Comparison of ENCODE assay signal across 8 cellular contexts in the genomic region with DNA sequence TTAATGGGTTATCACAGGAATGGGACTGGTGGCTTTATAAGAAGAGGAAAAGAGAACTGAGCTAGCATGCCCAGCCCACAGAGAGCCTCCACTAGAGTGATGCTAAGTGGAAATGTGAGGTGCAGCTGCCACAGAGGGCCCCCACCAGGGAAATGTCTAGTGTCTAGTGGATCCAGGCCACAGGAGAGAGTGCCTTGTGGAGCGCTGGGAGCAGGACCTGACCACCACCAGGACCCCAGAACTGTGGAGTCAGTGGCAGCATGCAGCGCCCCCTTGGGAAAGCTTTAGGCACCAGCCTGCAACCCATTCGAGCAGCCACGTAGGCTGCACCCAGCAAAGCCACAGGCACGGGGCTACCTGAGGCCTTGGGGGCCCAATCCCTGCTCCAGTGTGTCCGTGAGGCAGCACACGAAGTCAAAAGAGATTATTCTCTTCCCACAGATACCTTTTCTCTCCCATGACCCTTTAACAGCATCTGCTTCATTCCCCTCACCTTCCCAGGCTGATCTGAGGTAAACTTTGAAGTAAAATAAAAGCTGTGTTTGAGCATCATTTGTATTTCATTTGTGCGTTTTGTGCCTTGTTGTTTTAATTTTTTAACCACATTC. TPM values are rescaled to one million over a fixed set of nuclear protein-coding genes. Genes with fewer than 3 reads are reported as not detected.
DNase-seq lines count a peak whose midpoint lies in the region; ATAC-seq and TF ChIP-seq lines count a peak whose summit lies in the region.
"Had no signal": no experiment of that assay in that cellular context is flagged by ENCODE, and none has a peak within 500 bp of the region (broad histone marks: within the 10 kb centered on the region; RNA-seq: fewer than 3 reads in every experiment).

No MANE protein-coding gene starts in this region.

- CTCF ChIA-PET in WTC11 (lab: Charles Lee): interaction anchor here (0.6 to 2.5 kb wide), 21 partner anchors 8 to 237 kb away, joined by 3 to 21 read pairs (median 5); partner anchors contain the start of genes ABCF1 and MRPS18B
- CTCF ChIA-PET in HEK293T (lab: Yijun Ruan, JAX): interaction anchor here (0.8 to 1.5 kb wide), 3 partner anchors 10 to 50 kb away, joined by 3 to 6 read pairs (median 3); no protein-coding TSS in a partner anchor

- peak; percentile 38 for ATAC-seq in WTC11

- POLR2A ChIA-PET in WTC11 (lab: Charles Lee): interaction anchor here (0.6 kb wide), 3 partner anchors 27 to 251 kb away, joined by 3 to 5 read pairs (median 3); partner anchors contain the start of gene IER3
- POLR2A ChIA-PET in HEK293T (lab: Yijun Ruan, JAX): interaction anchor here (0.6 to 1.2 kb wide), 2 partner anchors 8 to 177 kb away, joined by 3 read pairs; no protein-coding TSS in a partner anchor

- H3K9me3 Mint-ChIP-seq in WTC11 (no peaks in the 10 kb centered on the region), endothelial cell (ENCODE audit: unreplicated experiment) (no peaks in the 10 kb centered on the region)

- TF ChIP-seq CTCF in WTC11 (IDR thresholded peaks at IDR 0.05) (peak; percentile 39; the same call in 1 of the 2 replicates), endothelial cell (IDR thresholded peaks at IDR 0.05; ENCODE audit: unreplicated experiment) (peak; percentile 12)

- H3K36me3 Mint-ChIP-seq in WTC11 (peaks cover 29% of the 10 kb centered on the region), endothelial cell (ENCODE audit: low read depth, unreplicated experiment) (peaks cover 32% of the 10 kb centered on the region)

- in situ Hi-C loops in GM18951 (cut with MboI; ENCODE audit: low sequenced_read_pairs, unreplicated experiment): loop anchor here (5.0 kb wide), 1 partner anchor 39 kb away; no protein-coding TSS in a partner anchor

- H3K27me3 Mint-ChIP-seq in WTC11 (ENCODE audit: low read depth) (no peaks in the 10 kb centered on the region; the same call in 1 of the 2 replicates), endothelial cell (ENCODE audit: unreplicated experiment) (peaks cover 11% of the 10 kb centered on the region)

- H3K4me1 Mint-ChIP-seq in WTC11 (peaks cover 8% of the 10 kb centered on the region), endothelial cell (ENCODE audit: unreplicated experiment) (peaks cover 43% of the 10 kb centered on the region)

- peak; percentile 71 for TF ChIP-seq POLR2A in GM18951 (IDR thresholded peaks at IDR 0.05; ENCODE audit: extremely low read depth, insufficient read depth, insufficient read length)

- DNase-seq in WTC11 (ENCODE audit: low spot score) (peak; percentile 79), endothelial cell (ENCODE audit: low spot score) (no peak), activated gamma-delta T cell treated with Interleukin-2 at 50 U/mL for 16 hours (no peak), HEK293T (ENCODE audit: extremely low spot score) (no peak), NCI-H526 treated with DMSO at 0.1 percent for 48 hours (lab: John Stamatoyannopoulos, UW) (no peak)
- DNase-seq in stimulated activated CD4-positive, alpha-beta T cell treated with anti-CD3 and anti-CD28 coated beads, Interleukin-4, amount 100 ng/mL, for 24 hours: peak; percentile 50
- DNase-seq: SHP77 treated with DMSO at 0.1 percent for 48 hours had no signal

- H3K4me3 Mint-ChIP-seq in WTC11 (no peak overlapping the region), endothelial cell (ENCODE audit: unreplicated experiment) (peak overlapping the region; percentile 53)

- H3K27ac Mint-ChIP-seq in WTC11 (no peak overlapping the region), endothelial cell (ENCODE audit: unreplicated experiment) (no peak overlapping the region)

TF ChIP-seq in WTC11, 78 proteins besides CTCF, POLR2A, EP300 and RAD21 (continues in another document):
- TF ChIP-seq ERG (CRISPR knock-in tag; IDR thresholded peaks at IDR 0.05) (no peak), NFATC4 (CRISPR knock-in tag; IDR thresholded peaks at IDR 0.05) (no peak), GABPB1 (CRISPR knock-in tag; IDR thresholded peaks at IDR 0.05) (no peak), ARID4B (CRISPR knock-in tag; IDR thresholded peaks at IDR 0.05; ENCODE audit: borderline replicate concordance) (no peak)

TF ChIP-seq in HEK293T, 16 proteins besides CTCF, POLR2A, EP300 and RAD21:
- TF ChIP-seq L3MBTL2 (conservative IDR thresholded peaks at IDR 0.05) (no peak), HDGF (IDR thresholded peaks at IDR 0.05; ENCODE audit: borderline replicate concordance) (no peak), FOXA1 (IDR thresholded peaks at IDR 0.05) (no peak), ZNF384 (IDR thresholded peaks at IDR 0.05) (no peak), PKNOX1 (IDR thresholded peaks at IDR 0.05) (no peak), FOXK2 (IDR thresholded peaks at IDR 0.05) (no peak), ELF4 (IDR thresholded peaks at IDR 0.05) (no peak), FOXM1 (IDR thresholded peaks at IDR 0.05; ENCODE audit: borderline replicate concordance) (no peak), SP1 (IDR thresholded peaks at IDR 0.05) (no peak), NFRKB (IDR thresholded peaks at IDR 0.05) (no peak), LEF1 (IDR thresholded peaks at IDR 0.05; ENCODE audit: borderline replicate concordance) (no peak), TARDBP (IDR thresholded peaks at IDR 0.05) (no peak), SUZ12 (IDR thresholded peaks at IDR 0.05) (no peak), ARNT (IDR thresholded peaks at IDR 0.05) (no peak), BHLHE40 (IDR thresholded peaks at IDR 0.05; ENCODE audit: borderline replicate concordance) (no peak), CTBP1 (IDR thresholded peaks at IDR 0.05; ENCODE audit: borderline replicate concordance) (no peak)

RNA-seq across cellular contexts. Expression of gene HLA-E, which starts 4.4 kb away (rescaled TPM):
- 44.6 to 49.0 TPM (median 44.7 TPM) in 3 replicates for total RNA-seq in WTC11 (2021)
- 274 TPM for total RNA-seq in endothelial cell (ENCODE audit: unreplicated experiment)

Comparison
In these comparisons a context has a peak if more than half of its experiments do, and no peak if none do; other contexts are left out.
1. DNase-seq: peak in WTC11 (single experiment) and stimulated activated CD4-positive, alpha-beta T cell treated with anti-CD3 and anti-CD28 coated beads, Interleukin-4, amount 100 ng/mL, for 24 hours (single experiment); none in endothelial cell (single experiment), activated gamma-delta T cell treated with Interleukin-2 at 50 U/mL for 16 hours (single experiment), HEK293T (single experiment) and NCI-H526 treated with DMSO at 0.1 percent for 48 hours (single experiment).